ENCODE assay signal across 9 cellular contexts in genomic region chr7:143892527-143893300, GRCh38. TPM values are rescaled to one million over a fixed set of nuclear protein-coding genes. Genes with fewer than 3 reads are reported as not detected.
DNase-seq lines count a peak whose midpoint lies in the region; ATAC-seq and TF ChIP-seq lines count a peak whose summit lies in the region.
"Had no signal": no experiment of that assay in that cellular context is flagged by ENCODE, and none has a peak within 500 bp of the region (broad histone marks: within the 10 kb centered on the region; RNA-seq: fewer than 3 reads in every experiment).

No MANE protein-coding gene starts in this region.

- in situ Hi-C loops in gastrocnemius medialis (cut with MboI; ENCODE audit: low sequenced_read_pairs in 4 of 4): loop anchor here in 1 of 4 donors (25.0 kb wide), 1 partner anchor 605 kb away; the partner anchor contains the start of genes CASP2 and TMEM139

- H3K9me3 ChIP-seq in CD4-positive, alpha-beta T cell (ENCODE audit: control insufficient read depth, low read length): no peaks in the 10 kb centered on the region
- H3K9me3 ChIP-seq in gastrocnemius medialis: no peaks in the 10 kb centered on the region
- no peaks in the 10 kb centered on the region for H3K9me3 ChIP-seq in uterus

- H3K9me3 Mint-ChIP-seq in CD4-positive, alpha-beta T cell: peaks cover 8% of the 10 kb centered on the region
- no peaks in the 10 kb centered on the region for H3K9me3 Mint-ChIP-seq in endothelial cell (ENCODE audit: unreplicated experiment)

- ATAC-seq in CD4-positive, alpha-beta T cell (ENCODE audit: poor library complexity): peak; percentile 68
- ATAC-seq in GM18520 (IDR thresholded peaks at IDR 0.05; ENCODE audit: unreplicated experiment) (peak; percentile 99), HG02884 (IDR thresholded peaks at IDR 0.05; ENCODE audit: unreplicated experiment) (peak; percentile 99), gastrocnemius medialis (no peak)

- peaks cover 1% of the 10 kb centered on the region for H3K27me3 ChIP-seq in CD4-positive, alpha-beta T cell (ENCODE audit: control insufficient read depth, insufficient read depth, low read length)
- H3K27me3 ChIP-seq in gastrocnemius medialis (no peaks in the 10 kb centered on the region), uterus (no peaks in the 10 kb centered on the region)

- H3K4me3 ChIP-seq in gastrocnemius medialis (no peak overlapping the region), uterus (no peak overlapping the region)

- H3K27ac ChIP-seq in CD4-positive, alpha-beta T cell (ENCODE audit: low read depth, low read length): no peak overlapping the region
- H3K27ac ChIP-seq in gastrocnemius medialis (no peak overlapping the region), uterus (no peak overlapping the region)

- peaks cover 36% of the 10 kb centered on the region for H3K36me3 Mint-ChIP-seq in CD4-positive, alpha-beta T cell (ENCODE audit: low read depth)
- H3K36me3 Mint-ChIP-seq in endothelial cell (ENCODE audit: low read depth, unreplicated experiment): peaks cover 14% of the 10 kb centered on the region

- POLR2A ChIA-PET in CD4-positive, alpha-beta T cell (lab: Charles Lee): no interaction called here

- peaks cover 4% of the 10 kb centered on the region for H3K4me1 Mint-ChIP-seq in CD4-positive, alpha-beta T cell (ENCODE audit: low read depth)
- peaks cover 4% of the 10 kb centered on the region for H3K4me1 Mint-ChIP-seq in endothelial cell (ENCODE audit: unreplicated experiment)

- CTCF ChIA-PET in CD4-positive, alpha-beta T cell (lab: Charles Lee): interaction anchor here (2.8 kb wide), 1 partner anchor 9 kb away, joined by 12 read pairs; the partner anchor contains the start of gene TCAF1

- peaks cover 23% of the 10 kb centered on the region for H3K27me3 Mint-ChIP-seq in CD4-positive, alpha-beta T cell
- H3K27me3 Mint-ChIP-seq in endothelial cell (ENCODE audit: unreplicated experiment): no peaks in the 10 kb centered on the region

- TF ChIP-seq POLR2A in gastrocnemius medialis (IDR thresholded peaks at IDR 0.05) (no peak), uterus (IDR thresholded peaks at IDR 0.05) (no peak)

- peak; percentile 12 for TF ChIP-seq CTCF in CD4-positive, alpha-beta T cell (IDR thresholded peaks at IDR 0.05)
- peak; percentile 54 for TF ChIP-seq CTCF in endothelial cell (IDR thresholded peaks at IDR 0.05; ENCODE audit: unreplicated experiment)
- no peak for TF ChIP-seq CTCF in gastrocnemius medialis (IDR thresholded peaks at IDR 0.05 in 4 of 5, conservative IDR thresholded peaks at IDR 0.05 in 1 of 5)
- TF ChIP-seq CTCF in uterus (IDR thresholded peaks at IDR 0.05): no peak

- DNase-seq in CD4-positive, alpha-beta T cell: no peak
- DNase-seq in NCI-H226 (peak; percentile 33), endothelial cell (ENCODE audit: low spot score) (no peak), gastrocnemius medialis (no peak), uterus (no peak), GM19238 (ENCODE audit: insufficient read length, low spot score) (no peak)

- H3K4me1 ChIP-seq in gastrocnemius medialis (no peaks in the 10 kb centered on the region), uterus (no peaks in the 10 kb centered on the region)

- H3K36me3 ChIP-seq in gastrocnemius medialis: no peaks in the 10 kb centered on the region
- H3K36me3 ChIP-seq in uterus: no peaks in the 10 kb centered on the region

- H3K4me3 Mint-ChIP-seq in CD4-positive, alpha-beta T cell: no peak overlapping the region
- no peak overlapping the region for H3K4me3 Mint-ChIP-seq in endothelial cell (ENCODE audit: unreplicated experiment)
- H3K4me3 Mint-ChIP-seq: immature natural killer cell had no signal

- intact Hi-C loops in CD4-positive, alpha-beta T cell (cut with DNase I, micrococcal nuclease): loop anchor here in 1 of 2 experiments (2.0 kb wide), 1 partner anchor 14 kb away; no protein-coding TSS in a partner anchor
- intact Hi-C loops in gastrocnemius medialis (cut with DNase I; ENCODE audit: low total_unique reads): no loop called here
- intact Hi-C loops in uterus (cut with DNase I; ENCODE audit: low total_unique reads): no loop called here

- no peak overlapping the region for H3K27ac Mint-ChIP-seq in CD4-positive, alpha-beta T cell
- no peak overlapping the region for H3K27ac Mint-ChIP-seq in endothelial cell (ENCODE audit: unreplicated experiment)
- H3K27ac Mint-ChIP-seq: immature natural killer cell had no signal

RNA-seq across cellular contexts. Expression of gene TCAF1, which starts 9.3 kb away (rescaled TPM):
- 1 to 10 TPM; 7.7 to 8.6 TPM for total RNA-seq in CD4-positive, alpha-beta T cell
- 79.7 TPM for total RNA-seq in endothelial cell (ENCODE audit: unreplicated experiment)
- total RNA-seq in gastrocnemius medialis: 10 to 100 TPM; 31.4 to 43.0 (median 32.9) TPM
- total RNA-seq in uterus: 100 to 1,000 TPM in 1 of 4 donors, 10 to 100 TPM in 3; 12.3 to 137 (median 46.6) TPM

RNA-seq across cellular contexts. Expression of gene OR2F2, which starts 42.3 kb away (rescaled TPM):
- not detected for total RNA-seq in CD4-positive, alpha-beta T cell
- total RNA-seq in endothelial cell (ENCODE audit: unreplicated experiment) (not detected), gastrocnemius medialis (not detected), uterus (not detected)

Comparison
In these comparisons a context has a peak if more than half of its experiments do, and no peak if none do; other contexts are left out.
1. ATAC-seq: peak in CD4-positive, alpha-beta T cell (single experiment), GM18520 (single experiment) and HG02884 (single experiment); none in gastrocnemius medialis (0 of 2).
2. CTCF ChIP-seq: peak in CD4-positive, alpha-beta T cell (single experiment) and endothelial cell (single experiment); none in gastrocnemius medialis (0 of 5) and uterus (0 of 4).